10 cellular contexts compared by ENCODE assay signal in genomic region chr14:30322819-30323218, GRCh38.
"Had no signal": no experiment of that assay in that cellular context is flagged by ENCODE, and none has a peak within 500 bp of the region (broad histone marks: within the 10 kb centered on the region; RNA-seq: fewer than 3 reads in every experiment).

No MANE protein-coding gene starts in this region.

- H3K4me3 Mint-ChIP-seq: HFFc6 had no signal

- H3K4me3 ChIP-seq: GM23248, HAP-1, K562 had no signal

- FAIRE-seq: H1, H54, K562 had no signal

- H3K9me3 Mint-ChIP-seq: HFFc6 had no signal

- H3K27ac ChIP-seq: GM23248, HL-60 had no signal

- DNase-seq: GM23248, HFFc6, IMR-90, KG1 had no signal

- H3K9me3 ChIP-seq: HAP-1 had no signal

- ATAC-seq: HCT116, K562 had no signal

- H3K27ac Mint-ChIP-seq: HFFc6 had no signal

- H3K36me3 ChIP-seq: HAP-1 had no signal

- H3K4me1 ChIP-seq: HAP-1 had no signal

- H2AFZ ChIP-seq: GM23248 had no signal
